ENCODE assay signal across 8 cellular contexts in the genomic region with DNA sequence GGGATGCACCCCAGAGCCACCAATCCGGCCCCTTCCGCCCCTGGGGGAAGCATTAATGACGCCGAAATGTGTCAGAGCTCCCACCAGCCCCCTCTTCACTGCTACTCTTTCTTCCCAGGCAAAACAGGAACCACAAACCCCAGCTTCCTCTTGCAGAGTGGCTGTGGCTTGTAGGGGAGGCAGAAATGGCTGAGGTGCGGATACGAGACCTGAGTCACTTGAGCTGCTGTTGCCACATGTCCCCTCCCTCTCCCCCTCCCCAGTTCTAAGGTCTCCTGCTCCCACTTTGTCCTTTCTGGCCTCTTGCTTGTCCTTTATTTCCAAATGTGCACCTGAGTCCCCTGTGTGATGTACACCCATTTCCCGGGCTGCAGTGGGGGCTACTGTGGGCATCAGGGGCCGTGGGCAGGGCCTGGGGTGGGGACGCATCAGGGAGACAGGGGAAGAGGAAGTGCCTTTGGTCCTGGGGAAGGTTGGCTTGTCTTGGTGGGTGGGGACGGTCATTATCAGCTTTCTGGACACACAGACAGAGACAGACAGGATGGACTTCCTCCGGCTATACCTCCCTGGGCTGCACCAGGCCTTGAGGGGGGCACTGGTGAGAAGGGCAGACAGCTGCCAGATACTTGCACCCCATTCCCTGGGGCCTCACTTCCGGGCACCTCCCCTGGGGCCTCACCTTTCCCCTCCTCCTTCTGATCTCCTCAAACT. TPM values are rescaled to one million over a fixed set of nuclear protein-coding genes. Genes with fewer than 3 reads are reported as not detected.
DNase-seq lines count a peak whose midpoint lies in the region; ATAC-seq and TF ChIP-seq lines count a peak whose summit lies in the region.

A gene with protein sequence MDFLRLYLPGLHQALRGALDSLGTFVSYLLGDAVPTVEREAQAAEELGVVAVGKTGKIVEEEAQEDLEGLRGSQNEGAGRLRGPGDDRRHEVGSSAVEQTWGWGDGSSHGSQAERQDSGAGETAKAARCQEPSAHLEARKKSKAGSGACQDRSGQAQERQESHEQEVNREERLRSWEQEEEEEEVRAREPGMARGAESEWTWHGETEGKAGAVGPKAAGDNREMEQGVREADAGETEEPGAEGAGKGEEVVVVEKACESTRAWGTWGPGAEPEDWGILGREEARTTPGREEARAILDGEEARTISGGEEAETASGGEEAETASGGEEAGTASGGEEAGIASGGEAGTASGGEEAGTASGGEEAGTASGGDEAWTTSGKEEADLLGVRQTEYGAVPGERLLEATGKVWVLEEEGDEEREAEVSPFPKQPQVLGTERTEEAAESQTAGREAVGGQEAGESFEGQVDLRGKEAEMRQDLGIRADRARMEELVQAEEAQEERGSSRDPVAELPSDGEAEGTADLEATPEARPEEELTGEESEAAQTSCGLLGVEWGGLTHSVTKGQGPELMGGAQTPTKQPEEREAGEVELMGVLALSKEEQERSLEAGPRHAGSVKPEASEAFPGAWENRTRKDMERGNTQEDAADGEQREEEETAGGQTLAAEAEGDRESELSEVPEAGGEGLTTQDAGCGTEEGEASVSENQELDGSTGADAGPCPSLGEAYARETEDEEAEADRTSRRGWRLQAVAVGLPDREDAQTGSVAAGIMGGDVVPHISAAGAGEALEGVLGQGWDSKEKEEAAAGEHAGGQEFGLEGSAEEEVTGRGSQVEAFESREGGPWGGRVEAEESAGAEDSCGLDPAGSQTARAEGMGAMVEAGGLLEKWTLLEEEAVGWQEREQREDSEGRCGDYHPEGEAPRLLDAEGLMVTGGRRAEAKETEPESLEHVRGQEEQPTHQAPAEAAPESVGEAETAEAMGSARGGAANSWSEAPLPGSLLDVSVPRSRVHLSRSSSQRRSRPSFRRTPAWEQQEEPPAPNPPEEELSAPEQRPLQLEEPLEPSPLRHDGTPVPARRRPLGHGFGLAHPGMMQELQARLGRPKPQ (plus strand): TSS at position 503 of the 711 bp plus-strand sequence. CDS start 39 bp downstream, at position 542.

- peak within 1 kb of the TSS; percentile 51 for H3K4me3 ChIP-seq in GM12875 (ENCODE audit: low read depth, low read length)
- H3K4me3 ChIP-seq in adrenal gland, result peak within 1 kb of the TSS in 1 of 4 donors; percentile 41
- H3K4me3 ChIP-seq in neuronal stem cell (ENCODE audit: low read length in 2 of 2), result no peak within 1 kb of the TSS
- H3K4me3 ChIP-seq in transverse colon, result peak within 1 kb of the TSS in 3 of 4 donors; percentile 33 to 61 (median 43)

- H3K9me3 ChIP-seq in adrenal gland (replicated peaks in 1 of 3) (no peaks in the 10 kb centered on the region), neuronal stem cell (replicated peaks in 1 of 2; ENCODE audit: control insufficient read depth in 2 of 2, insufficient read depth in 1 of 2, low read depth in 1 of 2, low read length in 2 of 2) (no peaks in the 10 kb centered on the region), transverse colon (no peaks in the 10 kb centered on the region)

- peak; percentile 51 for ATAC-seq in HG03060 (IDR thresholded peaks at IDR 0.05; ENCODE audit: low read depth, unreplicated experiment)

- H3K14ac ChIP-seq in neuronal stem cell (ENCODE audit: low read length), result peak within 1 kb of the TSS; percentile 56

- TF ChIP-seq POLR2A in adrenal gland (IDR thresholded peaks at IDR 0.05) (peak in 1 of 2 donors; percentile 7), transverse colon (IDR thresholded peaks at IDR 0.05) (peak; percentile 48)

- H3K18ac ChIP-seq in neuronal stem cell (ENCODE audit: low read length), result no peak within 1 kb of the TSS

- H3K27ac ChIP-seq in adrenal gland (peak within 1 kb of the TSS in 4 of 5 donors; percentile 4 to 77 (median 16)), neuronal stem cell (replicated peaks; ENCODE audit: low read length) (no peak within 1 kb of the TSS), transverse colon (peak within 1 kb of the TSS; percentile 89 to 98 (median 95))

- no peak within 1 kb of the TSS for H4K8ac ChIP-seq in neuronal stem cell (ENCODE audit: low read depth, low read length)

- H3K4ac ChIP-seq in neuronal stem cell (ENCODE audit: low read length), result peak within 1 kb of the TSS; percentile 76

- peaks cover 51% of the 10 kb centered on the region for H3K4me1 Mint-ChIP-seq in T-helper 2 cell treated with Interferon-gamma antibody and Interleukin-4, amounts not matched to agents 5 μg/mL and 100 μg/mL, for 36 hours (ENCODE audit: low read depth)
- peaks cover 4% of the 10 kb centered on the region for H3K4me1 Mint-ChIP-seq in HFFc6 (ENCODE audit: low read depth)

- H3K9ac ChIP-seq in neuronal stem cell (ENCODE audit: low read depth, low read length, poor library complexity), result no peak within 1 kb of the TSS

- H3K4me1 ChIP-seq in adrenal gland (replicated peaks in 1 of 2) (peaks cover 6 to 12% of the 10 kb centered on the region in 2 donors), neuronal stem cell (ENCODE audit: control insufficient read depth in 2 of 2, insufficient read depth in 1 of 2, low read depth in 1 of 2, low read length in 2 of 2) (no peaks in the 10 kb centered on the region), transverse colon (peaks cover 5 to 64% (median 39%) of the 10 kb centered on the region in 4 donors)

- H3K9me3 Mint-ChIP-seq in T-helper 2 cell treated with Interferon-gamma antibody and Interleukin-4, amounts not matched to agents 5 μg/mL and 100 μg/mL, for 36 hours, result no peaks in the 10 kb centered on the region
- H3K9me3 Mint-ChIP-seq in HFFc6, result no peaks in the 10 kb centered on the region

- peak within 1 kb of the TSS; percentile 82 for H2AFZ ChIP-seq in neuronal stem cell (ENCODE audit: low read length)

- peak within 1 kb of the TSS; percentile 92 for H2AK5ac ChIP-seq in neuronal stem cell (ENCODE audit: low read depth, low read length)

- 57 to 67% (median 60%) methylated on average over 9 to 12 of the region's 12 CpGs for WGBS in adrenal gland, 4 donors
- WGBS in neuronal stem cell (ENCODE audit: extremely low coverage in 2 of 2, insufficient read length in 2 of 2, insufficient replicate concordance in 1 of 2), 2 donors, result no CpG with 5 or more reads among the region's 12 CpGs
- 31 to 46% methylated on average over 4 to 12 of the region's 12 CpGs for WGBS in transverse colon (ENCODE audit: low coverage in 1 of 2), 2 donors

- H2BK15ac ChIP-seq in neuronal stem cell (ENCODE audit: low read length), result peak within 1 kb of the TSS; percentile 78

- no peak within 1 kb of the TSS for H3K4me2 ChIP-seq in neuronal stem cell (ENCODE audit: insufficient read depth, low read length, poor library complexity, severe bottlenecking)

- no peak within 1 kb of the TSS for H2BK12ac ChIP-seq in neuronal stem cell (ENCODE audit: low read length)

- peak; percentile 91 for DNase-seq in T-helper 2 cell treated with Interferon-gamma antibody and Interleukin-4, amounts not matched to agents 5 μg/mL and 100 μg/mL, for 36 hours (ENCODE audit: low spot score)
- DNase-seq in adrenal gland (peak in 6 of 7 donors; percentile 21 to 72 (median 51)), neuronal stem cell (ENCODE audit: low spot score) (no peak), transverse colon (peak; percentile 75), NCI-H187 treated with DMSO at 0.1 percent for 48 hours (lab: John Stamatoyannopoulos, UW) (no peak), HFFc6 (no peak)

- in situ Hi-C loops in transverse colon (cut with MboI; ENCODE audit: low pct_ligation_motif_present in 1 of 4, low pct_unique_long_range_greater_than_20kb in 1 of 4, low sequenced_read_pairs in 3 of 4), result no loop called here

- no peaks in the 10 kb centered on the region for H3K79me1 ChIP-seq in neuronal stem cell (ENCODE audit: low read depth, low read length)

- H3K27ac Mint-ChIP-seq in T-helper 2 cell treated with Interferon-gamma antibody and Interleukin-4, amounts not matched to agents 5 μg/mL and 100 μg/mL, for 36 hours, result peak within 1 kb of the TSS; percentile 97
- H3K27ac Mint-ChIP-seq in HFFc6, result no peak within 1 kb of the TSS

- H3K36me3 Mint-ChIP-seq in T-helper 2 cell treated with Interferon-gamma antibody and Interleukin-4, amounts not matched to agents 5 μg/mL and 100 μg/mL, for 36 hours (ENCODE audit: low read depth), result peaks cover 38% of the 10 kb centered on the region
- H3K36me3 Mint-ChIP-seq in HFFc6 (ENCODE audit: low read depth), result peaks cover 2% of the 10 kb centered on the region; the same call in 1 of the 2 replicates

- H3K36me3 ChIP-seq in adrenal gland (replicated peaks in 1 of 2) (peaks cover 0 to 2% of the 10 kb centered on the region in 2 donors), neuronal stem cell (replicated peaks in 1 of 2; ENCODE audit: control insufficient read depth in 2 of 2, insufficient read depth in 2 of 2, low read length in 2 of 2) (peaks cover 0 to 2% of the 10 kb centered on the region in 2 donors), transverse colon (peaks cover 0 to 3% (median 1%) of the 10 kb centered on the region in 4 donors)

- no peaks in the 10 kb centered on the region for H3K27me3 Mint-ChIP-seq in T-helper 2 cell treated with Interferon-gamma antibody and Interleukin-4, amounts not matched to agents 5 μg/mL and 100 μg/mL, for 36 hours (ENCODE audit: low read depth)
- H3K27me3 Mint-ChIP-seq in HFFc6 (ENCODE audit: insufficient read depth), result peaks cover 15% of the 10 kb centered on the region

- H4K91ac ChIP-seq in neuronal stem cell (ENCODE audit: low read depth, low read length, poor library complexity), result no peak within 1 kb of the TSS

- intact Hi-C loops in adrenal gland (cut with DNase I), result loop anchor here (10.0 kb wide), 2 partner anchors 51 to 111 kb away; no protein-coding TSS in a partner anchor
- intact Hi-C loops in transverse colon (cut with DNase I; ENCODE audit: low total_unique reads), result no loop called here

- no peak for TF ChIP-seq EP300 in transverse colon (IDR thresholded peaks at IDR 0.05; ENCODE audit: low read depth)

- H3K4me3 Mint-ChIP-seq in T-helper 2 cell treated with Interferon-gamma antibody and Interleukin-4, amounts not matched to agents 5 μg/mL and 100 μg/mL, for 36 hours, result peak within 1 kb of the TSS; percentile 98
- no peak within 1 kb of the TSS for H3K4me3 Mint-ChIP-seq in HFFc6

- H3K23ac ChIP-seq in neuronal stem cell (ENCODE audit: low read depth, low read length, poor library complexity), result peak within 1 kb of the TSS; percentile 20

- TF ChIP-seq CTCF in GM12875 (IDR thresholded peaks at IDR 0.05; ENCODE audit: borderline replicate concordance, insufficient read depth, low read depth, low read length) (no peak), adrenal gland (IDR thresholded peaks at IDR 0.05) (no peak), transverse colon (IDR thresholded peaks at IDR 0.05) (no peak), HFFc6 (IDR thresholded peaks at IDR 0.05) (no peak)

- H2BK120ac ChIP-seq in neuronal stem cell (ENCODE audit: low read depth, low read length), result no peak within 1 kb of the TSS

- H2BK5ac ChIP-seq in neuronal stem cell (ENCODE audit: low read length), result peak within 1 kb of the TSS; percentile 10

- H3K27me3 ChIP-seq in adrenal gland (no peaks in the 10 kb centered on the region), neuronal stem cell (ENCODE audit: control insufficient read depth in 3 of 3, insufficient read depth in 3 of 3, low read depth in 1 of 3, low read length in 3 of 3) (peaks cover 0 to 22% (median 0%) of the 10 kb centered on the region in 3 experiments), transverse colon (no peaks in the 10 kb centered on the region)

RNA-seq across cellular contexts. Expression of the gene that starts here (rescaled TPM):
- 1 to 10 TPM; 1.9 to 4.6 (median 2.5) TPM for total RNA-seq in adrenal gland
- polyA plus RNA-seq in adrenal gland, result 10 to 100 TPM in 1 of 3 donors, 1 to 10 TPM in 1, under 1 TPM in 1; 0.99 to 18.2 (median 5.8) TPM
- 0.01 TPM for polyA plus RNA-seq in neuronal stem cell (2013, experiment 1 of 2)
- 0.03 TPM for polyA plus RNA-seq in neuronal stem cell (2013, experiment 2 of 2)
- total RNA-seq in transverse colon, result 10 to 100 TPM; 60.0 to 96.9 (median 61.7) TPM
- total RNA-seq in HFFc6 (2021; fragmentation: NEBNext Ultra II Directional; extraction: Animal tissue kit (Norgen Biotek cat#: 25700)), result not detected

Comparison
In these comparisons a context has a peak if more than half of its experiments do, and no peak if none do; other contexts are left out.
1. RNA of the gene that starts here (total RNA-seq): 60.0 to 96.9 TPM in transverse colon; 1.9 to 4.6 TPM in adrenal gland and not detected in HFFc6; every median in the first group is over 10 times any median in the second.
2. H3K4me3 ChIP-seq: peak in GM12875 (single experiment) and transverse colon (3 of 4); none in neuronal stem cell (0 of 2).
3. DNase-seq: peak in T-helper 2 cell treated with Interferon-gamma antibody and Interleukin-4, amounts not matched to agents 5 μg/mL and 100 μg/mL, for 36 hours (single experiment), adrenal gland (6 of 7) and transverse colon (single experiment); none in neuronal stem cell (single experiment), NCI-H187 treated with DMSO at 0.1 percent for 48 hours (single experiment) and HFFc6 (single experiment).